Comparison of ENCODE assay signal across 26 cellular contexts in the genomic region with DNA sequence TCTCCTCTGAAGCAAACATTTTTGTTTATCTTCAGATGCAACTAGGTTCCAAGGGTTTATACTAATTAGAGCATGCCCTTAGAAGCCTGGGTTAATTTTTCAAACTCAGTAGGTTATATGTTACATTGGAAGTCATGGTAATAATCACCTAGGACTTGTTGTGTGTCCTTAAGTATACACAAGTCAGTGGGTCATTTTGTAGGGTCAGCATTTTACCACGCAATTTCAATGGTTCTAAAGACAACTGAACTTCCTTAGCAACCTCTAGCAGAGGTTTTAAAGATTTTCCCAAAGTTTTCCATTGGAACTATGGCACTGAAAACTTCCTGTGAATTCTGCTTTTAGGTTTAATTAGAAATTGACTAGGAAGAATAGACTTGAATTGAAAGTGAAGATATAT.
"Had no signal": no experiment of that assay in that cellular context is flagged by ENCODE, and none has a peak within 500 bp of the region (broad histone marks: within the 10 kb centered on the region; RNA-seq: fewer than 3 reads in every experiment).

No MANE protein-coding gene starts in this region.

- H3K27ac ChIP-seq: coronary artery, epithelial cell of prostate, esophagus squamous epithelium, gastrocnemius medialis, heart right ventricle, left lung, lower lobe of right lung had no signal

- ATAC-seq: effector memory CD8-positive, alpha-beta T cell; esophagus mucosa; gastrocnemius medialis; heart right ventricle; left cardiac atrium; left lung; left ventricle myocardium superior; lower lobe of right lung had no signal

- H3K27me3 ChIP-seq: esophagus squamous epithelium, gastrocnemius medialis, heart right ventricle, left lung had no signal

- H3K9me3 Mint-ChIP-seq: effector memory CD8-positive, alpha-beta T cell had no signal

- H3K27ac Mint-ChIP-seq: dendritic cell treated with granulocyte-macrophage colony-stimulating factor and Interleukin-4, amounts not matched to agents 40 ng/mL and 50 ng/mL, for 4 days; effector memory CD8-positive, alpha-beta T cell; endodermal cell; mesothelial cell of epicardium had no signal

- H3K4me1 ChIP-seq: gastrocnemius medialis, heart right ventricle, left lung, lower lobe of right lung had no signal

- H3K9me3 ChIP-seq: esophagus squamous epithelium, gastrocnemius medialis, heart right ventricle, left lung, lower lobe of right lung had no signal

- H3K4me3 Mint-ChIP-seq: dendritic cell treated with granulocyte-macrophage colony-stimulating factor and Interleukin-4, amounts not matched to agents 40 ng/mL and 50 ng/mL, for 4 days; effector memory CD8-positive, alpha-beta T cell; endodermal cell; mesothelial cell of epicardium had no signal

- H3K27me3 Mint-ChIP-seq: dendritic cell treated with granulocyte-macrophage colony-stimulating factor and Interleukin-4, amounts not matched to agents 40 ng/mL and 50 ng/mL, for 4 days; effector memory CD8-positive, alpha-beta T cell had no signal

- FAIRE-seq: colon, endometrium, islet of Langerhans, keratinocyte had no signal

- H3K4me3 ChIP-seq: coronary artery, esophagus squamous epithelium, gastrocnemius medialis, heart right ventricle, left lung, lower lobe of right lung had no signal

- H3K36me3 ChIP-seq: esophagus squamous epithelium, gastrocnemius medialis, heart right ventricle, left lung, lower lobe of right lung had no signal

- DNase-seq: effector CD8-positive, alpha-beta T cell; effector memory CD8-positive, alpha-beta T cell; endodermal cell; erythroblast; esophagus squamous epithelium; foreskin fibroblast; foreskin melanocyte; gastrocnemius medialis; glutamatergic neuron; head of caudate nucleus; heart right ventricle; hippocampal formation; left cardiac atrium; left lung; left ventricle myocardium superior; lower lobe of right lung; mesenchymal stem cell had no signal
